In the genomic region with DNA sequence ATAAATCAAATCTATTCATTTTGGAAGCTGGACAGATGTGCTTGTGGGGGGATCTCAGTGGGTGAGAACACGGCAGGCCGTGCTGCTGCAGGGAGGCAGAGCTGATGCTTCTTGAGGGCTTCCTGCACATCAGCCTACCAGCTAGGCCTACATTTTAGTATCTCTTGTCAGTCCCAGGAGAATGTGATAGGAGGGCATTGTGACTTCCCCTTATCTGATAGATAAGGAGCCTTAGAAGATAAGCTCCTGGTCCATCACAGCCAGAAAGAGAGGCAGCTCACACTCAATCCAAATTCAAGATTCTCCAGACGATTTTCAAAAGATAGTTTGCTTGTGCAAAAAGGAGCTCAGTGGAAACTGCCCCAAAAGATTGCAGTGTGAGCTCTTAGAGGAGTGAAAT, we compare ENCODE assay signal across 27 cellular contexts.
"Had no signal": no experiment of that assay in that cellular context is flagged by ENCODE, and none has a peak within 500 bp of the region (broad histone marks: within the 10 kb centered on the region; RNA-seq: fewer than 3 reads in every experiment).

No MANE protein-coding gene starts in this region.

- H3K9me3 ChIP-seq: adrenal gland, body of pancreas had no signal

- H3K27me3 Mint-ChIP-seq: activated CD4-positive, alpha-beta T cell treated with anti-CD3 and anti-CD28 coated beads, Interleukin-2, amount 10 ng/mL, durations not matched to agents 7 days and 5 days; activated naive CD4-positive, alpha-beta T cell treated with anti-CD3 and anti-CD28 coated beads, Interleukin-2, amount 50 U/mL, for 24 hours; activated naive CD8-positive, alpha-beta T cell treated with anti-CD3 and anti-CD28 coated beads, Interleukin-2, amount 50 U/mL, for 24 hours had no signal

- H3K36me3 ChIP-seq: adrenal gland, heart left ventricle had no signal

- H3K4me3 Mint-ChIP-seq: activated CD4-positive, alpha-beta memory T cell treated with anti-CD3 and anti-CD28 coated beads, Interleukin-2, amount 10 ng/mL, durations not matched to agents 7 days and 5 days; activated CD4-positive, alpha-beta T cell treated with anti-CD3 and anti-CD28 coated beads, Interleukin-2, amount 10 ng/mL, durations not matched to agents 7 days and 5 days; activated naive CD4-positive, alpha-beta T cell treated with anti-CD3 and anti-CD28 coated beads for 36 hours; activated naive CD4-positive, alpha-beta T cell treated with anti-CD3 and anti-CD28 coated beads, Interleukin-2, amount 50 U/mL, for 24 hours; activated naive CD8-positive, alpha-beta T cell treated with anti-CD3 and anti-CD28 coated beads for 36 hours; activated naive CD8-positive, alpha-beta T cell treated with anti-CD3 and anti-CD28 coated beads, Interleukin-2, amount 50 U/mL, for 24 hours; activated T-cell treated with anti-CD3 and anti-CD28 coated beads, Interleukin-2, amount 50 U/mL, for 24 hours; activated T-cell treated with anti-CD3 and anti-CD28 coated beads, Interleukin-2, amount 50 U/mL, for 72 hours; effector memory CD8-positive, alpha-beta T cell had no signal

- H3K4me3 ChIP-seq: adrenal gland, body of pancreas, heart left ventricle had no signal

- H3K27ac Mint-ChIP-seq: activated CD4-positive, alpha-beta memory T cell treated with anti-CD3 and anti-CD28 coated beads, Interleukin-2, amount 10 ng/mL, durations not matched to agents 7 days and 5 days; activated CD4-positive, alpha-beta T cell treated with anti-CD3 and anti-CD28 coated beads, Interleukin-2, amount 10 ng/mL, durations not matched to agents 7 days and 5 days; activated naive CD4-positive, alpha-beta T cell treated with anti-CD3 and anti-CD28 coated beads for 36 hours; activated naive CD4-positive, alpha-beta T cell treated with anti-CD3 and anti-CD28 coated beads, Interleukin-2, amount 50 U/mL, for 24 hours; activated naive CD8-positive, alpha-beta T cell treated with anti-CD3 and anti-CD28 coated beads for 36 hours; activated naive CD8-positive, alpha-beta T cell treated with anti-CD3 and anti-CD28 coated beads, Interleukin-2, amount 50 U/mL, for 24 hours; activated T-cell treated with anti-CD3 and anti-CD28 coated beads, Interleukin-2, amount 50 U/mL, for 24 hours; activated T-cell treated with anti-CD3 and anti-CD28 coated beads, Interleukin-2, amount 50 U/mL, for 72 hours; effector memory CD8-positive, alpha-beta T cell had no signal

- DNase-seq: activated CD4-positive, alpha-beta memory T cell treated with anti-CD3 and anti-CD28 coated beads, Interleukin-2, amount 10 ng/mL, durations not matched to agents 7 days and 5 days; activated CD4-positive, alpha-beta T cell treated with anti-CD3 and anti-CD28 coated beads for 1 hour; activated CD4-positive, alpha-beta T cell treated with anti-CD3 and anti-CD28 coated beads for 4 hours; activated CD4-positive, alpha-beta T cell treated with anti-CD3 and anti-CD28 coated beads, Interleukin-2, amount 10 ng/mL, durations not matched to agents 7 days and 5 days; activated CD4-positive, alpha-beta T cell treated with anti-CD3 and anti-CD28 coated beads, Interleukin-2, amount 50 U/mL, for 4 hours; activated CD8-positive, alpha-beta memory T cell treated with anti-CD3 and anti-CD28 coated beads, Interleukin-2, amount 50 U/mL, for 48 hours; activated naive CD4-positive, alpha-beta T cell treated with anti-CD3 and anti-CD28 coated beads for 36 hours; activated naive CD8-positive, alpha-beta T cell treated with anti-CD3 and anti-CD28 coated beads for 36 hours; activated naive CD8-positive, alpha-beta T cell treated with anti-CD3 and anti-CD28 coated beads, Interleukin-2, amount 50 U/mL, for 24 hours; activated T-cell treated with anti-CD3 and anti-CD28 coated beads for 4 hours; activated T-cell treated with anti-CD3 and anti-CD28 coated beads, Interleukin-2, amount 50 U/mL, for 24 hours; activated T-cell treated with anti-CD3 and anti-CD28 coated beads, Interleukin-2, amount 50 U/mL, for 72 hours; amygdala; aorta; body of pancreas; caudate nucleus; cortex of kidney; dermis blood vessel endothelial cell; effector CD4-positive, alpha-beta T cell; effector memory CD8-positive, alpha-beta T cell; foreskin fibroblast; glutamatergic neuron; heart left ventricle; T-helper 2 cell had no signal

- H3K4me1 Mint-ChIP-seq: activated CD4-positive, alpha-beta memory T cell treated with anti-CD3 and anti-CD28 coated beads, Interleukin-2, amount 10 ng/mL, durations not matched to agents 7 days and 5 days; activated CD4-positive, alpha-beta T cell treated with anti-CD3 and anti-CD28 coated beads, Interleukin-2, amount 10 ng/mL, durations not matched to agents 7 days and 5 days; activated naive CD4-positive, alpha-beta T cell treated with anti-CD3 and anti-CD28 coated beads, Interleukin-2, amount 50 U/mL, for 24 hours; activated naive CD8-positive, alpha-beta T cell treated with anti-CD3 and anti-CD28 coated beads for 36 hours; activated naive CD8-positive, alpha-beta T cell treated with anti-CD3 and anti-CD28 coated beads, Interleukin-2, amount 50 U/mL, for 24 hours had no signal

- H3K4me1 ChIP-seq: adrenal gland, body of pancreas, heart left ventricle had no signal

- H3K9me3 Mint-ChIP-seq: activated CD4-positive, alpha-beta memory T cell treated with anti-CD3 and anti-CD28 coated beads, Interleukin-2, amount 10 ng/mL, durations not matched to agents 7 days and 5 days; activated CD4-positive, alpha-beta T cell treated with anti-CD3 and anti-CD28 coated beads, Interleukin-2, amount 10 ng/mL, durations not matched to agents 7 days and 5 days; activated naive CD4-positive, alpha-beta T cell treated with anti-CD3 and anti-CD28 coated beads for 36 hours; activated naive CD4-positive, alpha-beta T cell treated with anti-CD3 and anti-CD28 coated beads, Interleukin-2, amount 50 U/mL, for 24 hours; activated naive CD8-positive, alpha-beta T cell treated with anti-CD3 and anti-CD28 coated beads for 36 hours; activated naive CD8-positive, alpha-beta T cell treated with anti-CD3 and anti-CD28 coated beads, Interleukin-2, amount 50 U/mL, for 24 hours; activated T-cell treated with anti-CD3 and anti-CD28 coated beads, Interleukin-2, amount 50 U/mL, for 24 hours; activated T-cell treated with anti-CD3 and anti-CD28 coated beads, Interleukin-2, amount 50 U/mL, for 72 hours; effector memory CD8-positive, alpha-beta T cell had no signal

- H3K36me3 Mint-ChIP-seq: activated naive CD4-positive, alpha-beta T cell treated with anti-CD3 and anti-CD28 coated beads, Interleukin-2, amount 50 U/mL, for 24 hours; activated naive CD8-positive, alpha-beta T cell treated with anti-CD3 and anti-CD28 coated beads for 36 hours had no signal

- H3K27ac ChIP-seq: adrenal gland, body of pancreas, epithelial cell of prostate, heart left ventricle had no signal

- H3K27me3 ChIP-seq: adrenal gland, body of pancreas had no signal

- ATAC-seq: activated naive CD8-positive, alpha-beta T cell treated with anti-CD3 and anti-CD28 coated beads, Interleukin-2, amount 50 U/mL, for 24 hours; activated T-cell treated with anti-CD3 and anti-CD28 coated beads, Interleukin-2, amount 50 U/mL, for 72 hours; body of pancreas; effector memory CD8-positive, alpha-beta T cell; heart left ventricle had no signal
